8 cellular contexts compared by ENCODE assay signal in the genomic region with DNA sequence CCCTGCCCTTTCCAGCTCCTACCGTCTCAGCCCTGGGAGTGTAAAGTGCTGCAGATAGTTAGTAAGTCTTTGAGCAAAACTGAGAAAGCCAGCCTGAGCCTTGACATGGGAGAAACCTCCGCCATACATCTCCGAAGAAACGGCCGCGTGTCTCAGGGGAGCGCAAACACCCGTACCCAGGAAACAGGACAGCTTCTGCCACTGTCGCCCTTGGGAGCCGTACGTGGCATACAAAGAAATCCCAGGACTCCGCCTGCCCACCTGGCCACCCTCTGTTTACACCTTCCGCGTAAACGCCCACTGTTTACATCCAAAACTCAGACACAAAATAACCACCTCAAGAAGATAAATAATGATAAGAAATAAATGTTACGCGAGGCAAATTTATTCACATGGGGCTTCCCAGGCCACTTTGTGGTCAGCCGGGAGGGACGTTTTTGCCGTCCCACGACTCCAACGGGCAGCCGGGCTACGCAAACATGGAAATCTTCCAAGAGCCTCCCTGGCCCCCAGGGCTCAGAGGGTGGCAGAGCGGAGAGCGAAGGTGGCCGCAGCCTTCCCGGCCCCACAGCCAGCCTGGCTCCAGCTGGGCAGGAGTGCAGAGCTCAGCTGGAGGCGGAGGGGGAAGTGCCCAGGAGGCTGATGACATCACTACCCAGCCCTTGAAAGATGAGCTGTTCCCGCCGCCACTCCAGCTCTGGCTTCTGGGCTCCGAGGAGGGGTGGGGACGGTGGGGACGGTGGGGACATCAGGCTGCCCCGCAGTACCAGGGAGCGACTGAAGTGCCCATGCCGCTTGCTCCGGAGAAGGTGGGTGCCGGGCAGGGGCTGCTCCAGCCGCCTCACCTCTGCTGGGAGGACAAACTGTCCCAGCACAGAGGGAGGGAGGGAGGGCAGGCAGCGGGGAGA. TPM values are rescaled to one million over a fixed set of nuclear protein-coding genes. Genes with fewer than 3 reads are reported as not detected.
DNase-seq lines count a peak whose midpoint lies in the region; ATAC-seq, FAIRE-seq and TF ChIP-seq lines count a peak whose summit lies in the region.

BDKRB2 (plus strand) TSS at position 689 of the 908 bp plus-strand sequence. CDS start 32,269 bp downstream, outside the sequence.

- BruUV-seq in endothelial cell of umbilical vein (replicated peaks; lab: Mats Ljungman, UMichigan) = no TSS peak

- H3K4me2 ChIP-seq in endothelial cell of umbilical vein (ENCODE audit: insufficient read depth, low read length) (no peak within 1 kb of the TSS), mesenchymal stem cell (ENCODE audit: low read length, poor library complexity, severe bottlenecking) (peak within 1 kb of the TSS; percentile 67)

- H2BK12ac ChIP-seq in mesenchymal stem cell (ENCODE audit: low read length in 2 of 2) = peak within 1 kb of the TSS in 1 of 2 experiments; percentile 73

- H2BK5ac ChIP-seq in mesenchymal stem cell (ENCODE audit: low read depth, low read length, poor library complexity, severe bottlenecking) = peak within 1 kb of the TSS; percentile 48

- H3K4me1 ChIP-seq in endothelial cell of umbilical vein (ENCODE audit: control insufficient read depth, extremely low read depth, insufficient read depth, low read length) = no peaks in the 10 kb centered on the region
- H3K4me1 ChIP-seq in mesenchymal stem cell (ENCODE audit: control insufficient read depth, insufficient read depth, low read depth, low read length) = peaks cover 28% of the 10 kb centered on the region

- H3K79me2 ChIP-seq in endothelial cell of umbilical vein (ENCODE audit: control insufficient read depth, insufficient read depth, low read length) = no peaks in the 10 kb centered on the region

- no peak for TF ChIP-seq CTCF in endothelial cell of umbilical vein (IDR thresholded peaks at IDR 0.05; ENCODE audit: extremely low read depth in 1 of 2, insufficient read depth in 1 of 2, low read depth in 1 of 2, low read length in 2 of 2)

- no peak for FAIRE-seq in endothelial cell of umbilical vein (lab: Jason Lieb, UNC)

- peak within 1 kb of the TSS in 1 of 2 experiments; percentile 63 for H3K23ac ChIP-seq in mesenchymal stem cell (ENCODE audit: low read length in 2 of 2)

- ATAC-seq in HG03521 (IDR thresholded peaks at IDR 0.05; ENCODE audit: unreplicated experiment) (no peak), HG02571 (IDR thresholded peaks at IDR 0.05; ENCODE audit: unreplicated experiment) (no peak)

- H3K36me3 ChIP-seq in endothelial cell of umbilical vein (ENCODE audit: control insufficient read depth in 2 of 2, extremely low read depth in 1 of 2, insufficient read depth in 2 of 2, low read length in 2 of 2) (no peaks in the 10 kb centered on the region), mesenchymal stem cell (ENCODE audit: control insufficient read depth in 1 of 2, insufficient read depth in 2 of 2, low read depth in 1 of 2, low read length in 2 of 2) (peaks cover 8 to 34% of the 10 kb centered on the region in 2 experiments)

- peak within 1 kb of the TSS; percentile 68 to 79 for H3K18ac ChIP-seq in mesenchymal stem cell (ENCODE audit: low read depth in 1 of 2, low read length in 2 of 2)

- 19% methylated on average over 37 of the region's 41 CpGs for WGBS in mesenchymal stem cell

- H3K9me3 ChIP-seq in endothelial cell of umbilical vein (replicated peaks; ENCODE audit: control insufficient read depth, insufficient read depth, low read length) (no peaks in the 10 kb centered on the region), mesenchymal stem cell (ENCODE audit: control insufficient read depth, low read length) (no peaks in the 10 kb centered on the region)

- peak within 1 kb of the TSS in 1 of 2 experiments; percentile 59 for H3K4ac ChIP-seq in mesenchymal stem cell (ENCODE audit: low read depth in 1 of 2, low read length in 2 of 2)

- CTCF ChIA-PET in endothelial cell of umbilical vein (lab: Charles Lee) = no interaction called here

- dilution Hi-C loops in endothelial cell of umbilical vein (cut with MboI; ENCODE audit: extremely low pct_ligation_motif_present, low sequenced_read_pairs) = no loop called here

- peak within 1 kb of the TSS; percentile 13 for H3K9ac ChIP-seq in endothelial cell of umbilical vein (replicated peaks; ENCODE audit: extremely low read depth, insufficient read depth, low read length)
- H3K9ac ChIP-seq in mesenchymal stem cell (ENCODE audit: low read length) = peak within 1 kb of the TSS; percentile 96

- H4K91ac ChIP-seq in mesenchymal stem cell (ENCODE audit: low read length) = no peak within 1 kb of the TSS

- POLR2A ChIA-PET in endothelial cell of umbilical vein (lab: Charles Lee) = interaction anchor here (0.7 kb wide), 1 partner anchor 39 kb away, joined by 7 read pairs; no protein-coding TSS in a partner anchor

- H2AK5ac ChIP-seq in mesenchymal stem cell (ENCODE audit: low read length, severe bottlenecking) = peak within 1 kb of the TSS; percentile 95

- DNase-seq in DMS153 treated with DMSO at 0.1 percent for 48 hours (lab: John Stamatoyannopoulos, UW; ENCODE audit: unreplicated experiment) (peak; percentile 82), LoVo (ENCODE audit: low spot score) (peak; percentile 88), SHP77 treated with DMSO at 0.1 percent for 48 hours (lab: John Stamatoyannopoulos, UW) (peak; percentile 91), endothelial cell of umbilical vein (ENCODE audit: low read depth, low spot score) (peak; percentile 33), mesenchymal stem cell (peak; percentile 92), superior temporal gyrus (ENCODE audit: extremely low spot score) (peak; percentile 67)

- no peaks in the 10 kb centered on the region for H3K27me3 ChIP-seq in endothelial cell of umbilical vein (ENCODE audit: control insufficient read depth in 2 of 2, insufficient read depth in 2 of 2, low read length in 2 of 2)
- H3K27me3 ChIP-seq in mesenchymal stem cell (ENCODE audit: control insufficient read depth in 1 of 2, insufficient read depth in 1 of 2, low read length in 2 of 2) = no peaks in the 10 kb centered on the region

- no peak within 1 kb of the TSS for H3K14ac ChIP-seq in mesenchymal stem cell (ENCODE audit: low read length in 2 of 2)

- no peak within 1 kb of the TSS for H3K4me3 ChIP-seq in endothelial cell of umbilical vein (replicated peaks in 1 of 3; ENCODE audit: insufficient read depth in 1 of 3, low read depth in 1 of 3, low read length in 3 of 3)
- peak within 1 kb of the TSS; percentile 64 to 95 for H3K4me3 ChIP-seq in mesenchymal stem cell (ENCODE audit: insufficient read depth in 1 of 2, low read depth in 1 of 2, low read length in 2 of 2)

- H2BK120ac ChIP-seq in mesenchymal stem cell (ENCODE audit: low read depth, low read length) = peak within 1 kb of the TSS; percentile 59

- TF ChIP-seq POLR2A in endothelial cell of umbilical vein (IDR thresholded peaks at IDR 0.05; ENCODE audit: low read depth, low read length) = no peak

- H2BK15ac ChIP-seq in mesenchymal stem cell (ENCODE audit: low read depth, poor library complexity, severe bottlenecking) = peak within 1 kb of the TSS; percentile 53

- H3K9me1 ChIP-seq in endothelial cell of umbilical vein (replicated peaks; ENCODE audit: control insufficient read depth, extremely low read depth, insufficient read depth, low read length) = no peaks in the 10 kb centered on the region

- H3K27ac ChIP-seq in endothelial cell of umbilical vein (ENCODE audit: insufficient read depth, low read depth, low read length) = no peak within 1 kb of the TSS
- H3K27ac ChIP-seq in mesenchymal stem cell (ENCODE audit: low read length, poor library complexity, severe bottlenecking) = peak within 1 kb of the TSS; percentile 69

- intact Hi-C loops in endothelial cell of umbilical vein (cut with micrococcal nuclease) = loop anchor here (1.0 to 2.0 kb wide), 3 partner anchors 23 to 104 kb away; no protein-coding TSS in a partner anchor

- H4K20me1 ChIP-seq in endothelial cell of umbilical vein (replicated peaks; ENCODE audit: control insufficient read depth, extremely low read depth, insufficient read depth, low read length) = no peaks in the 10 kb centered on the region

- H2AFZ ChIP-seq in endothelial cell of umbilical vein (ENCODE audit: low read depth, low read length) = peak within 1 kb of the TSS; percentile 58
- H2AFZ ChIP-seq in mesenchymal stem cell (ENCODE audit: low read depth, low read length) = no peak within 1 kb of the TSS

- no peaks in the 10 kb centered on the region for H3K79me1 ChIP-seq in mesenchymal stem cell (replicated peaks; ENCODE audit: low read length, poor library complexity, severe bottlenecking)

- peak within 1 kb of the TSS; percentile 66 for H4K8ac ChIP-seq in mesenchymal stem cell (ENCODE audit: low read length)

TF ChIP-seq in endothelial cell of umbilical vein, 7 proteins besides CTCF, POLR2A, EP300 and RAD21:
- TF ChIP-seq, protein P1, sequence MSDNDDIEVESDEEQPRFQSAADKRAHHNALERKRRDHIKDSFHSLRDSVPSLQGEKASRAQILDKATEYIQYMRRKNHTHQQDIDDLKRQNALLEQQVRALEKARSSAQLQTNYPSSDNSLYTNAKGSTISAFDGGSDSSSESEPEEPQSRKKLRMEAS (IDR thresholded peaks at IDR 0.05; ENCODE audit: insufficient read depth, insufficient read length) = no peak
- TF ChIP-seq JUN (IDR thresholded peaks at IDR 0.05; ENCODE audit: borderline replicate concordance, insufficient read depth, insufficient read length, low read depth) (no peak), POLR2AphosphoS5 (IDR thresholded peaks at IDR 0.05; ENCODE audit: insufficient read depth, low read depth, low read length) (no peak), MYC (IDR thresholded peaks at IDR 0.05; ENCODE audit: low read depth, low read length) (no peak), FOS (IDR thresholded peaks at IDR 0.05; ENCODE audit: borderline replicate concordance, insufficient read depth, low read length) (no peak)

RNA-seq across cellular contexts. Expression of gene BDKRB2, which starts in this region (rescaled TPM):
- 0.39 and 0.77 TPM in 2 replicates for total RNA-seq in endothelial cell of umbilical vein
- 0.08 and 0.22 TPM in 2 replicates for polyA plus RNA-seq in endothelial cell of umbilical vein
- polyA plus RNA-seq in endothelial cell of umbilical vein (2011; cell fraction: cytosol; rRNA removed) = 0.11 and 0.12 TPM in 2 replicates
- polyA plus RNA-seq in endothelial cell of umbilical vein (2011; cell fraction: nucleus; rRNA removed) = 0.06 and 0.24 TPM in 2 replicates
- polyA plus RNA-seq in endothelial cell of umbilical vein (2012) = not detected in 2 replicates
- polyA minus RNA-seq in endothelial cell of umbilical vein = 0.30 and 3.2 TPM in 2 replicates
- 4.3 TPM for polyA minus RNA-seq in endothelial cell of umbilical vein (2011; cell fraction: cytosol; rRNA and poly(A)+ RNA removed)
- polyA minus RNA-seq in endothelial cell of umbilical vein (2011; cell fraction: nucleus; rRNA and poly(A)+ RNA removed) = 0.14 and 0.19 TPM in 2 replicates
- 16.1 TPM for polyA plus RNA-seq in mesenchymal stem cell (2013, experiment 1 of 2)
- polyA plus RNA-seq in mesenchymal stem cell (2013, experiment 2 of 2) = 16.1 TPM

Comparison
In these comparisons a context has a peak if more than half of its experiments do, and no peak if none do; other contexts are left out.
1. DNase-seq: peak in every context shown above with its lines; median percentile 92 in mesenchymal stem cell; 91 in SHP77 treated with DMSO at 0.1 percent for 48 hours; 88 in LoVo; 82 in DMS153 treated with DMSO at 0.1 percent for 48 hours; 67 in superior temporal gyrus; 33 in endothelial cell of umbilical vein.
2. H3K4me3 ChIP-seq: peak in mesenchymal stem cell (2 of 2); none in endothelial cell of umbilical vein (0 of 3).